Comparison of ENCODE assay signal across 9 cellular contexts in the genomic region with DNA sequence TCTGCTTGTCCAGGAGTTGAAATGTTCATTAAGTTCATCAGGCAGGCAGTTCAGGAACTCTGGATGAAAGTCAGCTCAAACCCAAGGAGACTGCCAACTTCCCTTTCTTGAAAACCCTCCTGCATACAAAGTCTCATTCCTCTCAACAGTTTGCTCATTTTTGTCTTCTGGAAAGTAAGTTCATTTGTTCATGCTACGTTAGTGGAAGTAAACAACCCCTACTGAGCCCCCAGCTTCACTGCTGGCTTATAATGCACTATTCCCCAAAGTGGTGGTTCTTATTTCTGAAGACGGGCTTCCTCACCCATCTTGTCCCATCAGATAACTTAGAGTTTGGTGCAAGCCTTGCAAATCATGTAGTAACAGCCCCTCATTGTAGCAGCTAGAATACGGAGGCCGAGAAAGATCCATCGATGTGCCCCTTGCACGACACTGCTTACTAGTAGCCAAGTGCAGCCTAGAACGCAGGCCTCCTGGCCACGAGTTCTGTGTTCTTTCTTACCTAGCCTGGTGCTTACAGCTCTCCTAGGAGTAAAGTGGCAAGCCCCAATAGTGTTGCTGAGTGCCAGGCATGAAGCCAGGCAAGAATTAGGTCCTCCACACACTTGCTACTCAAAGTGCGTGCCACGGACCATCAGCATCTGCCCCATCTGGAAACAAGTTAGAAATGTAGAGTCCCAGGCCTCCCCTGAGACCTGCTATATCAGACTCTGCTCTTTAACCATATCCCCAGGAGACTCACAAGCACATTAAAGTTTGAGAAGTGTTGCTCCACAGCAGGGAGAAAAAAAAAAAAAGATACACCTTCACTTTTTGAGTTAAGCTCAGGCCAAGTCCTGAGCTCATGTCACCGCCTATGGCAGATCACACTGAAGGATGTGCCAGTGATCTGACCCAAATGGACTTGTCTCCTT.
DNase-seq lines count a peak whose midpoint lies in the region; ATAC-seq and TF ChIP-seq lines count a peak whose summit lies in the region.
"Had no signal": no experiment of that assay in that cellular context is flagged by ENCODE, and none has a peak within 500 bp of the region (broad histone marks: within the 10 kb centered on the region; RNA-seq: fewer than 3 reads in every experiment).

No MANE protein-coding gene starts in this region.

- no peaks in the 10 kb centered on the region for H3K27me3 ChIP-seq in spleen (replicated peaks in 1 of 7)

- peaks cover 0 to 36% (median 8%) of the 10 kb centered on the region in 6 donors for H3K36me3 ChIP-seq in spleen

- H3K4me3 ChIP-seq in spleen, result no peak overlapping the region

- intact Hi-C loops in spleen (cut with DNase I; ENCODE audit: low total_unique reads), result no loop called here

- WGBS in spleen, 5 donors, result 80 to 86% (median 83%) methylated on average over 11 of the region's 11 CpGs

- TF ChIP-seq POLR2A in spleen (IDR thresholded peaks at IDR 0.05), result no peak

- peak; percentile 1 for DNase-seq in NCI-H2171 treated with DMSO at 0.1 percent for 48 hours (lab: John Stamatoyannopoulos, UW)
- no peak for DNase-seq in NCI-H2171 (lab: John Stamatoyannopoulos, UW)
- DNase-seq in spleen, result peak; percentile 67
- DNase-seq in substantia nigra (lab: John Stamatoyannopoulos, UW), result no peak
- DNase-seq in HuH-7 (ENCODE audit: low spot score), result no peak
- DNase-seq in stimulated activated CD4-positive, alpha-beta T cell treated with anti-CD3 and anti-CD28 coated beads, Interleukin-2, amount 100 ng/mL, for 24 hours, result no peak
- DNase-seq: NCI-H226 had no signal

- peaks cover 7 to 67% (median 32%) of the 10 kb centered on the region in 6 donors for H3K4me1 ChIP-seq in spleen

- no peaks in the 10 kb centered on the region for H3K9me3 ChIP-seq in spleen

- peak overlapping the region in 2 of 8 donors; percentile 8 to 38 for H3K27ac ChIP-seq in spleen
- no peak overlapping the region for H3K27ac ChIP-seq in substantia nigra (ENCODE audit: low read depth, low read length, poor library complexity, severe bottlenecking)

- peak; percentile 38 for ATAC-seq in HG02623 (IDR thresholded peaks at IDR 0.05; ENCODE audit: unreplicated experiment)
- ATAC-seq in HG03558 (IDR thresholded peaks at IDR 0.05; ENCODE audit: extremely low read depth, unreplicated experiment), result peak; percentile 43

- TF ChIP-seq CTCF in spleen (IDR thresholded peaks at IDR 0.05 in 8 of 11, conservative IDR thresholded peaks at IDR 0.05 in 3 of 11), result no peak

Comparison
In these comparisons a context has a peak if more than half of its experiments do, and no peak if none do; other contexts are left out.
1. DNase-seq: peak in NCI-H2171 treated with DMSO at 0.1 percent for 48 hours (single experiment) and spleen (single experiment); none in NCI-H2171 (single experiment), substantia nigra (0 of 49), HuH-7 (single experiment) and stimulated activated CD4-positive, alpha-beta T cell treated with anti-CD3 and anti-CD28 coated beads, Interleukin-2, amount 100 ng/mL, for 24 hours (0 of 2).